8 cellular contexts compared by ENCODE assay signal in the genomic region with DNA sequence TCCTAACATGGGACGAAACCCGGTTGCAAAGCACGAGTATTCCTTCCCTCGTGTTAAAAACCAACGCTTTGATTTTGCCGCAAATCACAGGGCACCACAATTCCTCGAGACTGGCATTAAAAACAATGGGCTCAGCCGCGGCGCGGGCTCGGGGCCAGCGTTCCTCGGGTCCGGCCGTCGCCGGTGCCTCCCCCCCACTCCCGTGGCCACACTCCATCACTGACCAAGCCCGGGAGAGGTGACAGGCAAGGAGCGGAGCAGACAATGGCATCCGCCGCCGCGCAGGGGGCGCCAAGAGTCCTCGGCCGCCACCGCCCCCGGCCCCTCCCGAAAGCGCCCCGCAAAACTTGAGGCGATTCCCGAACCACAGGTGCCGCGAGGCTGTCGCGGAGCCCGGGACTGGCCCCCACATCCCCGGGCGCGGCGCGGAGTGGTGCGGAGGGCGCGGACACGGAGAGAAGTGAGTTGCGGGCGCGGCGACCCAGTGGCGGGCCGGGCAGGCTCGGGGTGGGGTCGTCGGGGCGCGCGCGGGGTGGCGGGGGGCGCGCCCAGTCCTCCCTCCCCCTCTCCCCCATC. TPM values are rescaled to one million over a fixed set of nuclear protein-coding genes. Genes with fewer than 3 reads are reported as not detected.
DNase-seq lines count a peak whose midpoint lies in the region; ATAC-seq and TF ChIP-seq lines count a peak whose summit lies in the region.

No MANE protein-coding gene starts in this region.

- DNase-seq in C1 segment of cervical spinal cord (lab: John Stamatoyannopoulos, UW) (peak in 11 of 14 donors; percentile 15 to 73 (median 57)), T-cell (peak in 30 of 34 experiments; percentile 1 to 54 (median 22)), right atrium auricular region (ENCODE audit: low spot score) (peak; percentile 62), NCI-H226 (no peak)

- ATAC-seq in GM19395 (IDR thresholded peaks at IDR 0.05; ENCODE audit: unreplicated experiment) (peak; percentile 39), HG03521 (IDR thresholded peaks at IDR 0.05; ENCODE audit: unreplicated experiment) (peak; percentile 27), T-cell (replicated peaks in 1 of 4) (peak; percentile 21 to 41 (median 36))

- H3K9me3 ChIP-seq in right atrium auricular region: no peaks in the 10 kb centered on the region

- H3K27me3 Mint-ChIP-seq in T-cell: no peaks in the 10 kb centered on the region

- peak in 1 of 2 donors; percentile 57 for TF ChIP-seq CTCF in right atrium auricular region (IDR thresholded peaks at IDR 0.05)

- peaks cover 20 to 40% (median 32%) of the 10 kb centered on the region in 3 donors for H3K4me1 Mint-ChIP-seq in T-cell

- no peaks in the 10 kb centered on the region for H3K9me3 Mint-ChIP-seq in T-cell

- peak overlapping the region; percentile 76 to 98 (median 79) for H3K4me3 Mint-ChIP-seq in T-cell

- H3K4me3 ChIP-seq in right atrium auricular region (peak overlapping the region; percentile 63 to 75), rectal smooth muscle tissue (ENCODE audit: low read length) (peak overlapping the region; percentile 61)

- H3K4me1 ChIP-seq in right atrium auricular region (peaks cover 0 to 21% of the 10 kb centered on the region in 2 donors), rectal smooth muscle tissue (ENCODE audit: control insufficient read depth, insufficient read depth, low read length) (peaks cover 5% of the 10 kb centered on the region)

- CTCF ChIA-PET in T-cell (lab: Charles Lee): interaction anchor here in 1 of 2 donors (0.6 to 1.0 kb wide), 5 partner anchors 35 to 1036 kb away, joined by 3 to 6 read pairs (median 4); partner anchors contain the start of gene SYAP1

- no peak overlapping the region for H3K9ac ChIP-seq in rectal smooth muscle tissue (ENCODE audit: low read length)

- H3K27ac ChIP-seq in angular gyrus (ENCODE audit: low read depth, low read length) (peak overlapping the region; percentile 40), right atrium auricular region (peak overlapping the region; percentile 87 to 93), rectal smooth muscle tissue (ENCODE audit: low read depth, low read length) (peak overlapping the region; percentile 73)

- H3K36me3 Mint-ChIP-seq in T-cell: peaks cover 6% of the 10 kb centered on the region

- POLR2A ChIA-PET in T-cell (lab: Charles Lee): interaction anchor here (0.6 to 1.1 kb wide), 4 partner anchors 63 to 179 kb away, joined by 3 to 17 read pairs (median 6); no protein-coding TSS in a partner anchor

- H3K36me3 ChIP-seq in right atrium auricular region: no peaks in the 10 kb centered on the region
- H3K36me3 ChIP-seq in rectal smooth muscle tissue (ENCODE audit: control insufficient read depth, insufficient read depth, low read length): no peaks in the 10 kb centered on the region

- H3K27ac Mint-ChIP-seq in T-cell: peak overlapping the region; percentile 23 to 61

- H3K27me3 ChIP-seq in right atrium auricular region (no peaks in the 10 kb centered on the region), rectal smooth muscle tissue (ENCODE audit: control insufficient read depth, insufficient read depth, low read length) (peaks cover 2% of the 10 kb centered on the region)

RNA-seq across cellular contexts. Expression of gene AP1S2, which starts 0.4 kb away (rescaled TPM):
- total RNA-seq in T-cell (10 to 100 TPM; 19.1 to 29.5 (median 25.3) TPM), right atrium auricular region (100 to 1,000 TPM; 101 to 184 TPM)

Comparison
In these comparisons a context has a peak if more than half of its experiments do, and no peak if none do; other contexts are left out.
1. H3K27ac ChIP-seq: peak in every context shown above with its lines; median percentile 90 in right atrium auricular region; 73 in rectal smooth muscle tissue; 40 in angular gyrus.